Comparison of ENCODE assay signal across 12 cellular contexts in the genomic region with DNA sequence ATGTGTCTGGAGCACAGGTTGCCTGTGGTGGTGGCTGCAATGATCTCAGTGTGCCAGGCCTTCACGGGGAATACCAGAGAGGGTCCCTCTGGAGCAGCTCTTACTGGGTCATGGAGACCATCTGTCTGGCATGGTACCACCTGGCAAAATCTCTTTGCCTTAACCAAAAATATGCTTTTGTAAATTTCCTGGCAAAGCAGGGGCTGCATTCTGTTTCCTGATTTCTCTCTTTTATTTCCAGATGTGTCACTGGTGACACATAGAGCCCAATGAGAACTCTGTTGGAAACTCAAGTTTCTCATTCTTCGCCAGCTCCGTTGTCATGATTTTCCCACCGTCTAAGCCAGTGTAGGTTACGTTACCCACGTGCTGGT.
A peak's percentile ranks its signal among the peaks of the same experiment; 100 is the strongest.
DNase-seq lines count a peak whose midpoint lies in the region; ATAC-seq, FAIRE-seq and TF ChIP-seq lines count a peak whose summit lies in the region.
"Had no signal": no experiment of that assay in that cellular context is flagged by ENCODE, and none has a peak within 500 bp of the region (broad histone marks: within the 10 kb centered on the region; RNA-seq: fewer than 3 reads in every experiment).

No MANE protein-coding gene starts in this region.

- H3K9me3 Mint-ChIP-seq in activated T-helper 1 cell treated with anti-CD3 and anti-CD28 coated beads, Interleukin-12 subunit alpha, Interleukin-12 subunit beta, Interleukin-2, Interleukin-4 antibody, amounts not matched to agents 30 ng/mL and 10 ng/mL and 1 ng/mL, durations not matched to agents 14 hours and 24 hours and 36 hours: peaks cover 4% of the 10 kb centered on the region

- POLR2A ChIA-PET in HepG2 (lab: Yijun Ruan, JAX): no interaction called here

- BruUV-seq in HepG2 (replicated peaks; lab: Mats Ljungman, UMichigan): no TSS peak

- TF ChIP-seq CTCF in heart right ventricle (IDR thresholded peaks at IDR 0.05): no peak
- TF ChIP-seq CTCF in HepG2 (CRISPR knock-in tag; IDR thresholded peaks at IDR 0.05): no peak
- TF ChIP-seq CTCF in thoracic aorta (IDR thresholded peaks at IDR 0.05): no peak

- H3K4me3 ChIP-seq in heart right ventricle: no peak overlapping the region
- no peak overlapping the region for H3K4me3 ChIP-seq in HepG2 (replicated peaks in 1 of 3; ENCODE audit: insufficient read depth in 1 of 3, low read depth in 2 of 3, low read length in 3 of 3)
- H3K4me3 ChIP-seq in thoracic aorta: no peak overlapping the region
- H3K4me3 ChIP-seq: upper lobe of right lung had no signal

- H3K27me3 ChIP-seq in heart right ventricle (no peaks in the 10 kb centered on the region), HepG2 (ENCODE audit: control insufficient read depth in 1 of 2, insufficient read depth in 2 of 2, low read length in 2 of 2) (no peaks in the 10 kb centered on the region), thoracic aorta (replicated peaks; ENCODE audit: insufficient read depth) (no peaks in the 10 kb centered on the region)
- H3K27me3 ChIP-seq: upper lobe of right lung had no signal

- H3K27ac Mint-ChIP-seq in activated T-helper 1 cell treated with anti-CD3 and anti-CD28 coated beads, Interleukin-12 subunit alpha, Interleukin-12 subunit beta, Interleukin-2, Interleukin-4 antibody, amounts not matched to agents 30 ng/mL and 10 ng/mL and 1 ng/mL, durations not matched to agents 14 hours and 24 hours and 36 hours: peak overlapping the region; percentile 61

- no peaks in the 10 kb centered on the region for H3K79me2 ChIP-seq in HepG2 (ENCODE audit: insufficient read depth, low read length)

- TF ChIP-seq EP300 in HepG2 (IDR thresholded peaks at IDR 0.05; ENCODE audit: low read depth in 2 of 2, low read length in 2 of 2) (no peak), HepG2 (CRISPR knock-in tag; IDR thresholded peaks at IDR 0.05; ENCODE audit: borderline replicate concordance) (no peak)

- no peaks in the 10 kb centered on the region for H3K27me3 Mint-ChIP-seq in activated T-helper 1 cell treated with anti-CD3 and anti-CD28 coated beads, Interleukin-12 subunit alpha, Interleukin-12 subunit beta, Interleukin-2, Interleukin-4 antibody, amounts not matched to agents 30 ng/mL and 10 ng/mL and 1 ng/mL, durations not matched to agents 14 hours and 24 hours and 36 hours (ENCODE audit: insufficient read depth)

- intact Hi-C loops in heart right ventricle (cut with DNase I): no loop called here
- intact Hi-C loops in Right ventricle myocardium inferior (cut with DNase I): no loop called here
- intact Hi-C loops in activated T-helper 1 cell treated with anti-CD3 and anti-CD28 coated beads, Interleukin-12 subunit alpha, Interleukin-12 subunit beta, Interleukin-2, Interleukin-4 antibody, amounts not matched to agents 30 ng/mL and 10 ng/mL and 1 ng/mL, durations not matched to agents 14 hours and 24 hours and 36 hours (cut with micrococcal nuclease): loop anchor here (2.0 to 5.0 kb wide), 8 partner anchors 55 to 1899 kb away; partner anchors contain the start of gene FGGY
- intact Hi-C loops in HepG2 (cut with micrococcal nuclease; ENCODE audit: unreplicated experiment): no loop called here

- DNase-seq in heart right ventricle: peak in 1 of 2 donors; percentile 12
- DNase-seq in Right ventricle myocardium inferior (ENCODE audit: missing footprints): no peak
- no peak for DNase-seq in activated T-helper 1 cell treated with anti-CD3 and anti-CD28 coated beads, Interleukin-12 subunit alpha, Interleukin-12 subunit beta, Interleukin-2, Interleukin-4 antibody, amounts not matched to agents 30 ng/mL and 10 ng/mL and 1 ng/mL, durations not matched to agents 14 hours and 24 hours and 36 hours (ENCODE audit: low spot score)
- DNase-seq in HepG2 (ENCODE audit: low spot score): no peak
- no peak for DNase-seq in thoracic aorta (ENCODE audit: low spot score)
- no peak for DNase-seq in nucleus accumbens (lab: John Stamatoyannopoulos, UW)
- no peak for DNase-seq in stimulated activated CD4-positive, alpha-beta T cell treated with anti-CD3 and anti-CD28 coated beads, Interleukin-4, amount 100 ng/mL, for 1 hour
- DNase-seq: NCI-H82, SIG-M5, upper lobe of right lung had no signal

- H3K36me3 Mint-ChIP-seq in activated T-helper 1 cell treated with anti-CD3 and anti-CD28 coated beads, Interleukin-12 subunit alpha, Interleukin-12 subunit beta, Interleukin-2, Interleukin-4 antibody, amounts not matched to agents 30 ng/mL and 10 ng/mL and 1 ng/mL, durations not matched to agents 14 hours and 24 hours and 36 hours (ENCODE audit: low read depth): peaks cover 5% of the 10 kb centered on the region

- H3K27ac ChIP-seq in heart right ventricle: peak overlapping the region in 3 of 10 donors; percentile 2 to 36 (median 10)
- H3K27ac ChIP-seq in HepG2 (ENCODE audit: extremely low read length, insufficient read depth, low read length): peak overlapping the region; percentile 44
- H3K27ac ChIP-seq in thoracic aorta: peak overlapping the region; percentile 71 to 73
- H3K27ac ChIP-seq: upper lobe of right lung had no signal

- no peak overlapping the region for H2AFZ ChIP-seq in HepG2 (ENCODE audit: low read length)

- H3K4me1 ChIP-seq in heart right ventricle: peaks cover 0 to 40% (median 20%) of the 10 kb centered on the region in 9 donors
- peaks cover 78% of the 10 kb centered on the region for H3K4me1 ChIP-seq in HepG2 (ENCODE audit: insufficient read depth, low read length)
- H3K4me1 ChIP-seq in thoracic aorta (ENCODE audit: control insufficient read depth in 1 of 2, low read depth in 2 of 2): peaks cover 15 to 50% of the 10 kb centered on the region in 2 donors

- no peak overlapping the region for H3K4me3 Mint-ChIP-seq in activated T-helper 1 cell treated with anti-CD3 and anti-CD28 coated beads, Interleukin-12 subunit alpha, Interleukin-12 subunit beta, Interleukin-2, Interleukin-4 antibody, amounts not matched to agents 30 ng/mL and 10 ng/mL and 1 ng/mL, durations not matched to agents 14 hours and 24 hours and 36 hours

- H3K4me1 Mint-ChIP-seq in activated T-helper 1 cell treated with anti-CD3 and anti-CD28 coated beads, Interleukin-12 subunit alpha, Interleukin-12 subunit beta, Interleukin-2, Interleukin-4 antibody, amounts not matched to agents 30 ng/mL and 10 ng/mL and 1 ng/mL, durations not matched to agents 14 hours and 24 hours and 36 hours (ENCODE audit: low read depth): peaks cover 52% of the 10 kb centered on the region

- WGBS in heart right ventricle, 2 donors: 74 to 79% methylated on average over 6 of the region's 6 CpGs
- WGBS in HepG2 (ENCODE audit: low lambda C conversion rate): 99% methylated on average over 6 of the region's 6 CpGs

- TF ChIP-seq RAD21 in HepG2 (CRISPR knock-in tag; IDR thresholded peaks at IDR 0.05): no peak

- ATAC-seq in heart right ventricle (peak in 6 of 8 donors; percentile 23 to 66 (median 42)), Right ventricle myocardium inferior (no peak), HepG2 (0 out of 3 replicates have a peak, but pooled peaks have one; percentile 22), thoracic aorta (ENCODE audit: insufficient number of reproducible peaks, low FRiP score, low read depth) (peak; percentile 49), HG03354 (IDR thresholded peaks at IDR 0.05; ENCODE audit: poor library complexity, severe bottlenecking, unreplicated experiment) (no peak)

- FAIRE-seq in HepG2 (lab: Jason Lieb, UNC): no peak
- FAIRE-seq: colon had no signal

- H3K36me3 ChIP-seq in heart right ventricle: no peaks in the 10 kb centered on the region
- H3K36me3 ChIP-seq in HepG2 (replicated peaks in 1 of 2; ENCODE audit: control insufficient read depth in 1 of 2, insufficient read depth in 2 of 2, low read length in 2 of 2): no peaks in the 10 kb centered on the region
- no peaks in the 10 kb centered on the region for H3K36me3 ChIP-seq in thoracic aorta
- H3K36me3 ChIP-seq: upper lobe of right lung had no signal

- no peaks in the 10 kb centered on the region for H4K20me1 ChIP-seq in HepG2 (ENCODE audit: insufficient read depth, low read length)

- H3K9me3 ChIP-seq in heart right ventricle (no peaks in the 10 kb centered on the region), HepG2 (ENCODE audit: low read length) (no peaks in the 10 kb centered on the region), thoracic aorta (no peaks in the 10 kb centered on the region)
- H3K9me3 ChIP-seq: upper lobe of right lung had no signal

- no peak overlapping the region for H3K4me2 ChIP-seq in HepG2 (ENCODE audit: low read depth, low read length)

- CTCF ChIA-PET in HepG2 (lab: Yijun Ruan, JAX; ENCODE audit: low intra/inter-chr PET ratio, low total read pairs): no interaction called here

- H3K9ac ChIP-seq in HepG2 (ENCODE audit: insufficient read depth, low read depth, low read length): no peak overlapping the region

- in situ Hi-C loops in HepG2 (cut with HindIII; ENCODE audit: extremely low pct_ligation_motif_present, low pct_unique_long_range_greater_than_20kb): no loop called here

- no peak for TF ChIP-seq POLR2A in HepG2 (IDR thresholded peaks at IDR 0.05; ENCODE audit: insufficient read depth in 1 of 2, low read depth in 2 of 2, low read length in 2 of 2)

TF ChIP-seq in HepG2, 621 proteins besides CTCF, POLR2A, EP300 and RAD21:
- TF ChIP-seq BCLAF1 (IDR thresholded peaks at IDR 0.05): no peak
- TF ChIP-seq ZNF343 (CRISPR knock-in tag; IDR thresholded peaks at IDR 0.05): no peak
- TF ChIP-seq RXRA (CRISPR knock-in tag; IDR thresholded peaks at IDR 0.05): no peak
- no peak for TF ChIP-seq JUN (CRISPR knock-in tag; IDR thresholded peaks at IDR 0.05)
- no peak for TF ChIP-seq ESRRA (CRISPR knock-in tag; IDR thresholded peaks at IDR 0.05; ENCODE audit: low read depth)

Comparison
In these comparisons a context has a peak if more than half of its experiments do, and no peak if none do; other contexts are left out.
1. ATAC-seq: peak in heart right ventricle (6 of 8), HepG2 (single experiment) and thoracic aorta (single experiment); none in Right ventricle myocardium inferior (single experiment) and HG03354 (single experiment).